14 cellular contexts compared by ENCODE assay signal in genomic region chr2:199798881-199799580, GRCh38. TPM values are rescaled to one million over a fixed set of nuclear protein-coding genes. Genes with fewer than 3 reads are reported as not detected.
A peak's percentile ranks its signal among the peaks of the same experiment; 100 is the strongest.
DNase-seq lines count a peak whose midpoint lies in the region; ATAC-seq and TF ChIP-seq lines count a peak whose summit lies in the region.
"Had no signal": no experiment of that assay in that cellular context is flagged by ENCODE, and none has a peak within 500 bp of the region (broad histone marks: within the 10 kb centered on the region; RNA-seq: fewer than 3 reads in every experiment).

No MANE protein-coding gene starts in this region.

- intact Hi-C loops in Right ventricle myocardium superior (cut with DNase I), result no loop called here
- intact Hi-C loops in cardiac septum (cut with DNase I), result no loop called here

- H3K27me3 Mint-ChIP-seq in neural crest cell (ENCODE audit: low read depth), result no peaks in the 10 kb centered on the region
- H3K27me3 Mint-ChIP-seq in HFFc6 (ENCODE audit: insufficient read depth), result peaks cover 7% of the 10 kb centered on the region

- H3K27ac Mint-ChIP-seq in neural crest cell (ENCODE audit: unreplicated experiment), result peak overlapping the region; percentile 35
- no peak overlapping the region for H3K27ac Mint-ChIP-seq in HFFc6
- H3K27ac Mint-ChIP-seq: activated T-cell treated with anti-CD3 and anti-CD28 coated beads, Interleukin-2, amount 50 U/mL, for 72 hours had no signal

- no peak overlapping the region for H3K4me3 ChIP-seq in fibroblast of pulmonary artery (replicated peaks; ENCODE audit: low read depth, low read length)
- H3K4me3 ChIP-seq: esophagus squamous epithelium, prostate gland, tibial nerve had no signal

- H3K4me3 Mint-ChIP-seq in neural crest cell (peak overlapping the region; percentile 19), HFFc6 (no peak overlapping the region)
- H3K4me3 Mint-ChIP-seq: activated T-cell treated with anti-CD3 and anti-CD28 coated beads, Interleukin-2, amount 50 U/mL, for 72 hours had no signal

- TF ChIP-seq CTCF in fibroblast of pulmonary artery (IDR thresholded peaks at IDR 0.05; ENCODE audit: low read length, missing control alignments) (no peak), neural crest cell (conservative IDR thresholded peaks at IDR 0.05) (no peak), HFFc6 (IDR thresholded peaks at IDR 0.05) (no peak)

- H3K9me3 Mint-ChIP-seq in neural crest cell, result no peaks in the 10 kb centered on the region
- peaks cover 3% of the 10 kb centered on the region; the same call in 1 of the 2 replicates for H3K9me3 Mint-ChIP-seq in HFFc6
- H3K9me3 Mint-ChIP-seq: activated T-cell treated with anti-CD3 and anti-CD28 coated beads, Interleukin-2, amount 50 U/mL, for 72 hours had no signal

- DNase-seq in Right ventricle myocardium superior (no peak), cardiac septum (ENCODE audit: low spot score) (no peak), fibroblast of pulmonary artery (ENCODE audit: low read depth) (peak; percentile 38), neural crest cell (ENCODE audit: low read depth, low spot score) (no peak), HFFc6 (no peak), NCI-H226 (no peak), LoVo (ENCODE audit: low spot score) (no peak)
- DNase-seq: activated T-cell treated with anti-CD3 and anti-CD28 coated beads, Interleukin-2, amount 50 U/mL, for 72 hours; esophagus squamous epithelium; NCI-H510A treated with DMSO at 0.1 percent for 48 hours had no signal

- H3K4me1 Mint-ChIP-seq in neural crest cell, result peaks cover 22% of the 10 kb centered on the region
- H3K4me1 Mint-ChIP-seq in HFFc6 (ENCODE audit: low read depth), result no peaks in the 10 kb centered on the region

- H3K36me3 Mint-ChIP-seq in neural crest cell (ENCODE audit: low read depth) (no peaks in the 10 kb centered on the region), HFFc6 (ENCODE audit: low read depth) (no peaks in the 10 kb centered on the region)

- peak; percentile 81 for ATAC-seq in Right ventricle myocardium superior (ENCODE audit: poor library complexity)
- ATAC-seq in GM18520 (IDR thresholded peaks at IDR 0.05; ENCODE audit: unreplicated experiment), result no peak
- ATAC-seq: activated T-cell treated with anti-CD3 and anti-CD28 coated beads, Interleukin-2, amount 50 U/mL, for 72 hours; left lobe of liver had no signal

RNA-seq across cellular contexts. Expression of gene FTCDNL1, which starts 52.0 kb away (rescaled TPM):
- total RNA-seq in Right ventricle myocardium superior (3.3 TPM), cardiac septum (2.3 TPM), neural crest cell (1.5 and 1.6 TPM in 2 replicates)
- total RNA-seq in HFFc6 (2021; fragmentation: NEBNext Ultra II Directional; extraction: Animal tissue kit (Norgen Biotek cat#: 25700)), result under 1 TPM; 0.43 to 0.80 (median 0.64) TPM
